1 cellular context compared by ENCODE assay signal in the genomic region with DNA sequence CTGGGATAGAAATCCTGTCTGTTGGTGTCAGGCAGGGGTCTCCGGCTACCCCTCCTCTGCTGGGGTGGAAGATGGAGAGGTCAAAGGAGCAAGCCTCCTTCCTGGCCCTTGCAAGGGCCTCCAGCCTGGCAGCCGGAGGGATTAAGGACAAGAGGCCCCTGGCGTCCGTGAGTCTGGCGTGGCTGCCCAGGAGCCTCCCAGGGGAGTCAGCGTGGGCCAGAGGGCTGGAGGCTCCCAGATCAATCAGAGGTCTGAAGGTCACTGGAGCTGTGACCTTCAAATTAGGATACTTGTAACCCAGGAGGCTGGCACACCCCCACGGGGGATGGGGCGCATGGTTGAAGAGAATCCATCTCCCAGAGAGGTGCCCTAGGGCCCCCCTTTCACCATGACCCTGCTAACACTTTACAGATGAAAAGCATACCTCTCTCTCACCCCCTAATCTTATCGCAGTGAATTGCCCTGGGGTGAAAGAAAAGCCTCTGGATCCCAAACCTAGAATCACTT.
TF ChIP-seq lines count a peak whose summit lies in the region.

No MANE protein-coding gene starts in this region.

TF ChIP-seq in HepG2, 621 proteins besides CTCF, POLR2A, EP300 and RAD21 (continued from another document and continues in another):
- TF ChIP-seq, protein P1, sequence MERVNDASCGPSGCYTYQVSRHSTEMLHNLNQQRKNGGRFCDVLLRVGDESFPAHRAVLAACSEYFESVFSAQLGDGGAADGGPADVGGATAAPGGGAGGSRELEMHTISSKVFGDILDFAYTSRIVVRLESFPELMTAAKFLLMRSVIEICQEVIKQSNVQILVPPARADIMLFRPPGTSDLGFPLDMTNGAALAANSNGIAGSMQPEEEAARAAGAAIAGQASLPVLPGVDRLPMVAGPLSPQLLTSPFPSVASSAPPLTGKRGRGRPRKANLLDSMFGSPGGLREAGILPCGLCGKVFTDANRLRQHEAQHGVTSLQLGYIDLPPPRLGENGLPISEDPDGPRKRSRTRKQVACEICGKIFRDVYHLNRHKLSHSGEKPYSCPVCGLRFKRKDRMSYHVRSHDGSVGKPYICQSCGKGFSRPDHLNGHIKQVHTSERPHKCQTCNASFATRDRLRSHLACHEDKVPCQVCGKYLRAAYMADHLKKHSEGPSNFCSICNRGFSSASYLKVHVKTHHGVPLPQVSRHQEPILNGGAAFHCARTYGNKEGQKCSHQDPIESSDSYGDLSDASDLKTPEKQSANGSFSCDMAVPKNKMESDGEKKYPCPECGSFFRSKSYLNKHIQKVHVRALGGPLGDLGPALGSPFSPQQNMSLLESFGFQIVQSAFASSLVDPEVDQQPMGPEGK (CRISPR knock-in tag; IDR thresholded peaks at IDR 0.05) = peak; percentile 64
- TF ChIP-seq GTF3A (CRISPR knock-in tag; conservative IDR thresholded peaks at IDR 0.05) (no peak), ZBTB3 (CRISPR knock-in tag; IDR thresholded peaks at IDR 0.05; ENCODE audit: borderline replicate concordance, low read depth) (no peak), KDM2A (CRISPR knock-in tag; IDR thresholded peaks at IDR 0.05; ENCODE audit: borderline replicate concordance, low read depth) (no peak), ZNF678 (CRISPR knock-in tag; IDR thresholded peaks at IDR 0.05) (no peak), NFIC (IDR thresholded peaks at IDR 0.05; ENCODE audit: low read length) (peak; percentile 72), ZNF274 (CRISPR knock-in tag; IDR thresholded peaks at IDR 0.05) (no peak), ZMYM4 (CRISPR knock-in tag; IDR thresholded peaks at IDR 0.05) (peak; percentile 21; the same call in 1 of the 2 replicates), SALL1 (CRISPR knock-in tag; IDR thresholded peaks at IDR 0.05) (peak; percentile 81), ZNF616 (CRISPR knock-in tag; IDR thresholded peaks at IDR 0.05; ENCODE audit: low read depth) (no peak), PHF5A (CRISPR knock-in tag; IDR thresholded peaks at IDR 0.05; ENCODE audit: low read depth, unreplicated experiment) (no peak), PTBP1 (IDR thresholded peaks at IDR 0.05; ENCODE audit: low read depth, low read length, poor library complexity, severe bottlenecking) (no peak), MED13 (CRISPR knock-in tag; IDR thresholded peaks at IDR 0.05) (peak; percentile 85; the same call in 1 of the 2 replicates), ZIK1 (CRISPR knock-in tag; IDR thresholded peaks at IDR 0.05; ENCODE audit: borderline replicate concordance, low read depth) (no peak), KLF16 (CRISPR knock-in tag; IDR thresholded peaks at IDR 0.05) (no peak), CBX2 (IDR thresholded peaks at IDR 0.05; ENCODE audit: low read depth, low read length) (no peak), CBX2 (CRISPR knock-in tag; IDR thresholded peaks at IDR 0.05; ENCODE audit: low read depth) (no peak), ZNF563 (CRISPR knock-in tag; IDR thresholded peaks at IDR 0.05) (no peak), TOPORS (CRISPR knock-in tag; IDR thresholded peaks at IDR 0.05) (no peak), ZNF207 (IDR thresholded peaks at IDR 0.05; ENCODE audit: borderline replicate concordance) (no peak), XBP1 (CRISPR knock-in tag; IDR thresholded peaks at IDR 0.05) (no peak), HOXA3 (CRISPR knock-in tag; IDR thresholded peaks at IDR 0.05) (peak; percentile 56; the same call in 1 of the 2 replicates), ARID2 (CRISPR knock-in tag; IDR thresholded peaks at IDR 0.05; ENCODE audit: borderline replicate concordance) (no peak), ZNF232 (CRISPR knock-in tag; IDR thresholded peaks at IDR 0.05; ENCODE audit: borderline replicate concordance) (no peak), ZBTB20 (CRISPR knock-in tag; IDR thresholded peaks at IDR 0.05; ENCODE audit: borderline replicate concordance, low read depth) (no peak), ZNF775 (CRISPR knock-in tag; IDR thresholded peaks at IDR 0.05; ENCODE audit: borderline replicate concordance) (no peak)
- TF ChIP-seq, protein P2, sequence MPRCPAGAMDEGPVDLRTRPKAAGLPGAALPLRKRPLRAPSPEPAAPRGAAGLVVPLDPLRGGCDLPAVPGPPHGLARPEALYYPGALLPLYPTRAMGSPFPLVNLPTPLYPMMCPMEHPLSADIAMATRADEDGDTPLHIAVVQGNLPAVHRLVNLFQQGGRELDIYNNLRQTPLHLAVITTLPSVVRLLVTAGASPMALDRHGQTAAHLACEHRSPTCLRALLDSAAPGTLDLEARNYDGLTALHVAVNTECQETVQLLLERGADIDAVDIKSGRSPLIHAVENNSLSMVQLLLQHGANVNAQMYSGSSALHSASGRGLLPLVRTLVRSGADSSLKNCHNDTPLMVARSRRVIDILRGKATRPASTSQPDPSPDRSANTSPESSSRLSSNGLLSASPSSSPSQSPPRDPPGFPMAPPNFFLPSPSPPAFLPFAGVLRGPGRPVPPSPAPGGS (CRISPR knock-in tag; IDR thresholded peaks at IDR 0.05) = no peak
- TF ChIP-seq, protein P3, sequence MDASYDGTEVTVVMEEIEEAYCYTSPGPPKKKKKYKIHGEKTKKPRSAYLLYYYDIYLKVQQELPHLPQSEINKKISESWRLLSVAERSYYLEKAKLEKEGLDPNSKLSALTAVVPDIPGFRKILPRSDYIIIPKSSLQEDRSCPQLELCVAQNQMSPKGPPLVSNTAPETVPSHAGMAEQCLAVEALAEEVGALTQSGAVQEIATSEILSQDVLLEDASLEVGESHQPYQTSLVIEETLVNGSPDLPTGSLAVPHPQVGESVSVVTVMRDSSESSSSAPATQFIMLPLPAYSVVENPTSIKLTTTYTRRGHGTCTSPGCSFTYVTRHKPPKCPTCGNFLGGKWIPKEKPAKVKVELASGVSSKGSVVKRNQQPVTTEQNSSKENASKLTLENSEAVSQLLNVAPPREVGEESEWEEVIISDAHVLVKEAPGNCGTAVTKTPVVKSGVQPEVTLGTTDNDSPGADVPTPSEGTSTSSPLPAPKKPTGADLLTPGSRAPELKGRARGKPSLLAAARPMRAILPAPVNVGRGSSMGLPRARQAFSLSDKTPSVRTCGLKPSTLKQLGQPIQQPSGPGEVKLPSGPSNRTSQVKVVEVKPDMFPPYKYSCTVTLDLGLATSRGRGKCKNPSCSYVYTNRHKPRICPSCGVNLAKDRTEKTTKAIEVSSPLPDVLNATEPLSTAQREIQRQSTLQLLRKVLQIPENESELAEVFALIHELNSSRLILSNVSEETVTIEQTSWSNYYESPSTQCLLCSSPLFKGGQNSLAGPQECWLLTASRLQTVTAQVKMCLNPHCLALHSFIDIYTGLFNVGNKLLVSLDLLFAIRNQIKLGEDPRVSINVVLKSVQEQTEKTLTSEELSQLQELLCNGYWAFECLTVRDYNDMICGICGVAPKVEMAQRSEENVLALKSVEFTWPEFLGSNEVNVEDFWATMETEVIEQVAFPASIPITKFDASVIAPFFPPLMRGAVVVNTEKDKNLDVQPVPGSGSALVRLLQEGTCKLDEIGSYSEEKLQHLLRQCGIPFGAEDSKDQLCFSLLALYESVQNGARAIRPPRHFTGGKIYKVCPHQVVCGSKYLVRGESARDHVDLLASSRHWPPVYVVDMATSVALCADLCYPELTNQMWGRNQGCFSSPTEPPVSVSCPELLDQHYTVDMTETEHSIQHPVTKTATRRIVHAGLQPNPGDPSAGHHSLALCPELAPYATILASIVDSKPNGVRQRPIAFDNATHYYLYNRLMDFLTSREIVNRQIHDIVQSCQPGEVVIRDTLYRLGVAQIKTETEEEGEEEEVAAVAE (CRISPR knock-in tag; IDR thresholded peaks at IDR 0.05; ENCODE audit: borderline replicate concordance) = no peak
- TF ChIP-seq, protein P4, sequence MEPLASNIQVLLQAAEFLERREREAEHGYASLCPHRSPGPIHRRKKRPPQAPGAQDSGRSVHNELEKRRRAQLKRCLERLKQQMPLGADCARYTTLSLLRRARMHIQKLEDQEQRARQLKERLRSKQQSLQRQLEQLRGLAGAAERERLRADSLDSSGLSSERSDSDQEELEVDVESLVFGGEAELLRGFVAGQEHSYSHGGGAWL (CRISPR knock-in tag; IDR thresholded peaks at IDR 0.05) = no peak
- TF ChIP-seq, protein P5, sequence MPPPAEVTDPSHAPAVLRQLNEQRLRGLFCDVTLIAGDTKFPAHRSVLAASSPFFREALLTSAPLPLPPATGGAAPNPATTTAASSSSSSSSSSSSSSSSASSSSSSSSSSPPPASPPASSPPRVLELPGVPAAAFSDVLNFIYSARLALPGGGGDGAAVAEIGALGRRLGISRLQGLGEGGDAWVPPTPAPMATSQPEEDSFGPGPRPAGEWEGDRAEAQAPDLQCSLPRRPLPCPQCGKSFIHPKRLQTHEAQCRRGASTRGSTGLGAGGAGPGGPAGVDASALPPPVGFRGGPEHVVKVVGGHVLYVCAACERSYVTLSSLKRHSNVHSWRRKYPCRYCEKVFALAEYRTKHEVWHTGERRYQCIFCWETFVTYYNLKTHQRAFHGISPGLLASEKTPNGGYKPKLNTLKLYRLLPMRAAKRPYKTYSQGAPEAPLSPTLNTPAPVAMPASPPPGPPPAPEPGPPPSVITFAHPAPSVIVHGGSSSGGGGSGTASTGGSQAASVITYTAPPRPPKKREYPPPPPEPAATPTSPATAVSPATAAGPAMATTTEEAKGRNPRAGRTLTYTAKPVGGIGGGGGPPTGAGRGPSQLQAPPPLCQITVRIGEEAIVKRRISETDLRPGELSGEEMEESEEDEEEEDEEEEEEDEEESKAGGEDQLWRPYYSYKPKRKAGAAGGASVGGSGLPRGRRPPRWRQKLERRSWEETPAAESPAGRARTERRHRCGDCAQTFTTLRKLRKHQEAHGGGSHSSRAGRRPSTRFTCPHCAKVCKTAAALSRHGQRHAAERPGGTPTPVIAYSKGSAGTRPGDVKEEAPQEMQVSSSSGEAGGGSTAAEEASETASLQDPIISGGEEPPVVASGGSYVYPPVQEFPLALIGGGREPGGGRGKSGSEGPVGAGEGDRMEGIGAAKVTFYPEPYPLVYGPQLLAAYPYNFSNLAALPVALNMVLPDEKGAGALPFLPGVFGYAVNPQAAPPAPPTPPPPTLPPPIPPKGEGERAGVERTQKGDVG (CRISPR knock-in tag; IDR thresholded peaks at IDR 0.05; ENCODE audit: borderline replicate concordance) = no peak; the same call in 1 of the 2 replicates
- TF ChIP-seq, protein P6, sequence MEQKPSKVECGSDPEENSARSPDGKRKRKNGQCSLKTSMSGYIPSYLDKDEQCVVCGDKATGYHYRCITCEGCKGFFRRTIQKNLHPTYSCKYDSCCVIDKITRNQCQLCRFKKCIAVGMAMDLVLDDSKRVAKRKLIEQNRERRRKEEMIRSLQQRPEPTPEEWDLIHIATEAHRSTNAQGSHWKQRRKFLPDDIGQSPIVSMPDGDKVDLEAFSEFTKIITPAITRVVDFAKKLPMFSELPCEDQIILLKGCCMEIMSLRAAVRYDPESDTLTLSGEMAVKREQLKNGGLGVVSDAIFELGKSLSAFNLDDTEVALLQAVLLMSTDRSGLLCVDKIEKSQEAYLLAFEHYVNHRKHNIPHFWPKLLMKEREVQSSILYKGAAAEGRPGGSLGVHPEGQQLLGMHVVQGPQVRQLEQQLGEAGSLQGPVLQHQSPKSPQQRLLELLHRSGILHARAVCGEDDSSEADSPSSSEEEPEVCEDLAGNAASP (CRISPR knock-in tag; IDR thresholded peaks at IDR 0.05; ENCODE audit: borderline replicate concordance) = peak; percentile 60; the same call in 1 of the 2 replicates
- TF ChIP-seq, protein P7, sequence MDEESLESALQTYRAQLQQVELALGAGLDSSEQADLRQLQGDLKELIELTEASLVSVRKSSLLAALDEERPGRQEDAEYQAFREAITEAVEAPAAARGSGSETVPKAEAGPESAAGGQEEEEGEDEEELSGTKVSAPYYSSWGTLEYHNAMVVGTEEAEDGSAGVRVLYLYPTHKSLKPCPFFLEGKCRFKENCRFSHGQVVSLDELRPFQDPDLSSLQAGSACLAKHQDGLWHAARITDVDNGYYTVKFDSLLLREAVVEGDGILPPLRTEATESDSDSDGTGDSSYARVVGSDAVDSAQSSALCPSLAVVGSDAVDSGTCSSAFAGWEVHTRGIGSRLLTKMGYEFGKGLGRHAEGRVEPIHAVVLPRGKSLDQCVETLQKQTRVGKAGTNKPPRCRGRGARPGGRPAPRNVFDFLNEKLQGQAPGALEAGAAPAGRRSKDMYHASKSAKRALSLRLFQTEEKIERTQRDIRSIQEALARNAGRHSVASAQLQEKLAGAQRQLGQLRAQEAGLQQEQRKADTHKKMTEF (CRISPR knock-in tag; IDR thresholded peaks at IDR 0.05) = no peak; the same call in 1 of the 2 replicates
- TF ChIP-seq, protein P8, sequence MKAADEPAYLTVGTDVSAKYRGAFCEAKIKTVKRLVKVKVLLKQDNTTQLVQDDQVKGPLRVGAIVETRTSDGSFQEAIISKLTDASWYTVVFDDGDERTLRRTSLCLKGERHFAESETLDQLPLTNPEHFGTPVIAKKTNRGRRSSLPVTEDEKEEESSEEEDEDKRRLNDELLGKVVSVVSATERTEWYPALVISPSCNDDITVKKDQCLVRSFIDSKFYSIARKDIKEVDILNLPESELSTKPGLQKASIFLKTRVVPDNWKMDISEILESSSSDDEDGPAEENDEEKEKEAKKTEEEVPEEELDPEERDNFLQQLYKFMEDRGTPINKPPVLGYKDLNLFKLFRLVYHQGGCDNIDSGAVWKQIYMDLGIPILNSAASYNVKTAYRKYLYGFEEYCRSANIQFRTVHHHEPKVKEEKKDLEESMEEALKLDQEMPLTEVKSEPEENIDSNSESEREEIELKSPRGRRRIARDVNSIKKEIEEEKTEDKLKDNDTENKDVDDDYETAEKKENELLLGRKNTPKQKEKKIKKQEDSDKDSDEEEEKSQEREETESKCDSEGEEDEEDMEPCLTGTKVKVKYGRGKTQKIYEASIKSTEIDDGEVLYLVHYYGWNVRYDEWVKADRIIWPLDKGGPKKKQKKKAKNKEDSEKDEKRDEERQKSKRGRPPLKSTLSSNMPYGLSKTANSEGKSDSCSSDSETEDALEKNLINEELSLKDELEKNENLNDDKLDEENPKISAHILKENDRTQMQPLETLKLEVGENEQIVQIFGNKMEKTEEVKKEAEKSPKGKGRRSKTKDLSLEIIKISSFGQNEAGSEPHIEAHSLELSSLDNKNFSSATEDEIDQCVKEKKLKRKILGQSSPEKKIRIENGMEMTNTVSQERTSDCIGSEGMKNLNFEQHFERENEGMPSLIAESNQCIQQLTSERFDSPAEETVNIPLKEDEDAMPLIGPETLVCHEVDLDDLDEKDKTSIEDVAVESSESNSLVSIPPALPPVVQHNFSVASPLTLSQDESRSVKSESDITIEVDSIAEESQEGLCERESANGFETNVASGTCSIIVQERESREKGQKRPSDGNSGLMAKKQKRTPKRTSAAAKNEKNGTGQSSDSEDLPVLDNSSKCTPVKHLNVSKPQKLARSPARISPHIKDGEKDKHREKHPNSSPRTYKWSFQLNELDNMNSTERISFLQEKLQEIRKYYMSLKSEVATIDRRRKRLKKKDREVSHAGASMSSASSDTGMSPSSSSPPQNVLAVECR (CRISPR knock-in tag; IDR thresholded peaks at IDR 0.05; ENCODE audit: borderline replicate concordance) = no peak
- TF ChIP-seq, protein P9, sequence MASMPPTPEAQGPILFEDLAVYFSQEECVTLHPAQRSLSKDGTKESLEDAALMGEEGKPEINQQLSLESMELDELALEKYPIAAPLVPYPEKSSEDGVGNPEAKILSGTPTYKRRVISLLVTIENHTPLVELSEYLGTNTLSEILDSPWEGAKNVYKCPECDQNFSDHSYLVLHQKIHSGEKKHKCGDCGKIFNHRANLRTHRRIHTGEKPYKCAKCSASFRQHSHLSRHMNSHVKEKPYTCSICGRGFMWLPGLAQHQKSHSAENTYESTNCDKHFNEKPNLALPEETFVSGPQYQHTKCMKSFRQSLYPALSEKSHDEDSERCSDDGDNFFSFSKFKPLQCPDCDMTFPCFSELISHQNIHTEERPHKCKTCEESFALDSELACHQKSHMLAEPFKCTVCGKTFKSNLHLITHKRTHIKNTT (CRISPR knock-in tag; IDR thresholded peaks at IDR 0.05) = no peak
